ENCODE assay signal across 8 cellular contexts in the genomic region with DNA sequence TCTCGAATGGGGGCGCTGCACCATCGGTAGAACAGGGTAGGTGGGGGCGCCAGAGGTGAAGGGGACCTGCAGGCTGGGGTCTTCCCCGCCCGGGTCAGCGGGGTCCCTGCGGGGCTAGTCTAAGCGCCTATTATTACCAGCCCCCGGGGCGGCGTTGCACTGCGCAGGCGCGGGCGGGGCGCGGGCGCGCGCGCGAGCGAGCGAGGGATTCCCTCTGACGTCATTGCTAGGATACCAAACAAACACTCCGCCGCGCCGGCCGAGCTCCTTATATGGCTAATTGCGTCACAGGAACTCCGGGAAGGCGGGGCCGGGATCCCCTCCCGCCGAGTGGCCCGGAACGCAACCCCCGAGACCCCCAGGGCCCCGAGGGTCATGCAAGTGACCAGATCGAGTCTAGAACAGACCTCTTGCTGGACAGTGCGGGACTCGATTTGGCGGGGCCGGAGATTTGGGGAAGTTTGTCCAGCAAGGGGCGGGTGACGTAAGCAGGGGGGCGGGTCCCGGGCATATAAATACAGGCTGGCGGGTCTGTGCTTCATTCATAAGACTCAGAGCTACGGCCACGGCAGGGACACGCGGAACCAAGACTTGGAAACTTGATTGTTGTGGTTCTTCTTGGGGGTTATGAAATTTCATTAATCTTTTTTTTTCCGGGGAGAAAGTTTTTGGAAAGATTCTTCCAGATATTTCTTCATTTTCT. TPM values are rescaled to one million over a fixed set of nuclear protein-coding genes. Genes with fewer than 3 reads are reported as not detected.
DNase-seq lines count a peak whose midpoint lies in the region; ATAC-seq and TF ChIP-seq lines count a peak whose summit lies in the region.

A gene (plus strand): TSS at position 541 of the 703 bp plus-strand sequence. CDS start 591 bp downstream, outside the sequence.

- H3K4ac ChIP-seq in trophoblast cell (ENCODE audit: low read depth, low read length): no peak within 1 kb of the TSS

- H3K4me2 ChIP-seq in trophoblast cell (ENCODE audit: low read length): peak within 1 kb of the TSS; percentile 98

- H2BK5ac ChIP-seq in trophoblast cell (ENCODE audit: low read depth, low read length, poor library complexity): peak within 1 kb of the TSS; percentile 74

- peaks cover 19% of the 10 kb centered on the region for H3K36me3 Mint-ChIP-seq in activated naive CD8-positive, alpha-beta T cell treated with anti-CD3 and anti-CD28 coated beads, Interleukin-2, amount 50 U/mL, for 24 hours (ENCODE audit: low read depth)

- H3K9me3 Mint-ChIP-seq in activated naive CD8-positive, alpha-beta T cell treated with anti-CD3 and anti-CD28 coated beads, Interleukin-2, amount 50 U/mL, for 24 hours: no peaks in the 10 kb centered on the region

- peaks cover 36% of the 10 kb centered on the region for H3K4me1 Mint-ChIP-seq in activated naive CD8-positive, alpha-beta T cell treated with anti-CD3 and anti-CD28 coated beads, Interleukin-2, amount 50 U/mL, for 24 hours

- H2BK120ac ChIP-seq in trophoblast cell (ENCODE audit: insufficient read depth, low read length, poor library complexity): peak within 1 kb of the TSS; percentile 7

- H3K18ac ChIP-seq in trophoblast cell (ENCODE audit: low read length): peak within 1 kb of the TSS; percentile 30

- TF ChIP-seq EP300 in tibial nerve (IDR thresholded peaks at IDR 0.05): peak; percentile 88 to 98

- peak within 1 kb of the TSS; percentile 70 for H4K91ac ChIP-seq in trophoblast cell (ENCODE audit: low read depth, low read length)

- H3K27ac Mint-ChIP-seq in activated naive CD8-positive, alpha-beta T cell treated with anti-CD3 and anti-CD28 coated beads, Interleukin-2, amount 50 U/mL, for 24 hours: peak within 1 kb of the TSS; percentile 92

- H3K79me2 ChIP-seq in trophoblast cell (ENCODE audit: control insufficient read depth, insufficient read depth, low read length, poor library complexity): peaks cover 2% of the 10 kb centered on the region

- H3K23ac ChIP-seq in trophoblast cell (ENCODE audit: low read length): no peak within 1 kb of the TSS

- no CpG with 5 or more reads among the region's 56 CpGs for WGBS in trophoblast cell (ENCODE audit: extremely low coverage, insufficient coverage, insufficient read length)
- 1% methylated on average over 24 to 41 of the region's 56 CpGs for WGBS in tibial nerve, 2 donors

- peak within 1 kb of the TSS; percentile 90 for H3K27ac ChIP-seq in cardiac muscle cell
- H3K27ac ChIP-seq in trophoblast cell (ENCODE audit: low read depth, low read length): peak within 1 kb of the TSS; percentile 26
- peak within 1 kb of the TSS; percentile 85 to 96 (median 95) for H3K27ac ChIP-seq in tibial nerve

- TF ChIP-seq POLR2A in tibial nerve (IDR thresholded peaks at IDR 0.05): peak; percentile 46 to 92

- H3K79me1 ChIP-seq in trophoblast cell (ENCODE audit: low read length): peaks cover 9% of the 10 kb centered on the region

- H3K4me3 ChIP-seq in HFF-Myc (replicated peaks; ENCODE audit: low read depth, low read length) (peak within 1 kb of the TSS; percentile 71), cardiac muscle cell (peak within 1 kb of the TSS; percentile 65), trophoblast cell (ENCODE audit: low read depth, low read length) (peak within 1 kb of the TSS; percentile 76), tibial nerve (peak within 1 kb of the TSS; percentile 50 to 77 (median 60))

- H3K4me3 Mint-ChIP-seq in activated naive CD8-positive, alpha-beta T cell treated with anti-CD3 and anti-CD28 coated beads, Interleukin-2, amount 50 U/mL, for 24 hours: peak within 1 kb of the TSS; percentile 86

- H3K4me1 ChIP-seq in cardiac muscle cell (ENCODE audit: low read depth) (peaks cover 10% of the 10 kb centered on the region), trophoblast cell (ENCODE audit: control insufficient read depth in 1 of 2, insufficient read depth in 2 of 2, low read length in 2 of 2) (peaks cover 11 to 14% of the 10 kb centered on the region in 2 experiments), tibial nerve (peaks cover 0 to 40% (median 21%) of the 10 kb centered on the region in 4 donors)

- H2AFZ ChIP-seq in trophoblast cell (ENCODE audit: insufficient read depth, low read length, poor library complexity): peak within 1 kb of the TSS; percentile 78

- H2BK12ac ChIP-seq in trophoblast cell (ENCODE audit: low read length): peak within 1 kb of the TSS; percentile 7

- peak within 1 kb of the TSS; percentile 9 for H3K14ac ChIP-seq in trophoblast cell (ENCODE audit: low read length)

- ATAC-seq in activated naive CD8-positive, alpha-beta T cell treated with anti-CD3 and anti-CD28 coated beads, Interleukin-2, amount 50 U/mL, for 24 hours: peak; percentile 3

- H3K9me3 ChIP-seq in cardiac muscle cell (ENCODE audit: low read depth) (no peaks in the 10 kb centered on the region), trophoblast cell (ENCODE audit: insufficient read depth, low read depth, low read length) (peaks cover 4% of the 10 kb centered on the region), tibial nerve (no peaks in the 10 kb centered on the region)

- peak within 1 kb of the TSS; percentile 39 for H4K12ac ChIP-seq in trophoblast cell (ENCODE audit: low read depth, low read length)

- H3K36me3 ChIP-seq in cardiac muscle cell (no peaks in the 10 kb centered on the region), trophoblast cell (ENCODE audit: control insufficient read depth in 1 of 2, insufficient read depth in 2 of 2, low read length in 2 of 2) (peaks cover 10 to 13% of the 10 kb centered on the region in 2 experiments), tibial nerve (no peaks in the 10 kb centered on the region)

- peaks cover 14% of the 10 kb centered on the region for H3K27me3 Mint-ChIP-seq in activated naive CD8-positive, alpha-beta T cell treated with anti-CD3 and anti-CD28 coated beads, Interleukin-2, amount 50 U/mL, for 24 hours

- H3K27me3 ChIP-seq in cardiac muscle cell (no peaks in the 10 kb centered on the region), trophoblast cell (ENCODE audit: insufficient read depth, low read length) (no peaks in the 10 kb centered on the region), tibial nerve (peaks cover 0 to 30% of the 10 kb centered on the region in 2 donors)

- TF ChIP-seq CTCF in HFF-Myc (IDR thresholded peaks at IDR 0.05; ENCODE audit: low read depth, low read length, missing control alignments) (no peak), cardiac muscle cell (IDR thresholded peaks at IDR 0.05; ENCODE audit: low read depth, low read length) (peak; percentile 24), tibial nerve (IDR thresholded peaks at IDR 0.05) (peak in 1 of 5 experiments; percentile 19)

- peak within 1 kb of the TSS; percentile 77 for H4K8ac ChIP-seq in trophoblast cell (ENCODE audit: low read depth, low read length)

- no peak within 1 kb of the TSS for H2AK5ac ChIP-seq in trophoblast cell (ENCODE audit: low read length)

- peak within 1 kb of the TSS; percentile 76 for H3K9ac ChIP-seq in trophoblast cell (ENCODE audit: low read length)

- DNase-seq in GDM1 (lab: John Stamatoyannopoulos, UW) (peak; percentile 86), HFF-Myc (ENCODE audit: extremely low read depth, low read depth) (peak; percentile 78), NCI-H1105 (lab: John Stamatoyannopoulos, UW) (peak; percentile 95), SW 1271 (lab: John Stamatoyannopoulos, UW) (peak; percentile 53 to 82), cardiac muscle cell (ENCODE audit: low read depth in 1 of 2, low spot score in 1 of 2) (peak; percentile 96 to 99), trophoblast cell (peak; percentile 96 to 99), tibial nerve (ENCODE audit: low spot score in 2 of 2) (peak; percentile 95 to 97)
- DNase-seq in activated naive CD8-positive, alpha-beta T cell treated with anti-CD3 and anti-CD28 coated beads, Interleukin-2, amount 50 U/mL, for 24 hours: peak; percentile 93

RNA-seq across cellular contexts. Expression of the gene that starts here (rescaled TPM):
- total RNA-seq in cardiac muscle cell: 0.88 and 4.5 TPM in 2 replicates
- 1.7 and 3.0 TPM in 2 replicates for polyA plus RNA-seq in cardiac muscle cell
- 37.2 and 40.1 TPM in 2 replicates for polyA plus RNA-seq in trophoblast cell (2013)
- total RNA-seq in tibial nerve: 1 to 10 TPM in 2 of 4 donors, under 1 TPM in 2; 0.60 to 4.9 (median 1.8) TPM

Comparison
In these comparisons a context has a peak if more than half of its experiments do, and no peak if none do; other contexts are left out.
1. Peak in every context shown above with its lines: DNase-seq, ATAC-seq, H3K4me3 ChIP-seq and H3K27ac ChIP-seq.
2. H3K27ac ChIP-seq: peak in every context shown above with its lines; median percentile 95 in tibial nerve; 90 in cardiac muscle cell; 26 in trophoblast cell.